Comparison of ENCODE assay signal across 1 cellular context in genomic region chr10:35540296-35541164, GRCh38.
TF ChIP-seq lines count a peak whose summit lies in the region.

No MANE protein-coding gene starts in this region.

TF ChIP-seq in HEK293, 187 proteins besides CTCF, POLR2A, EP300 and RAD21:
- TF ChIP-seq ZBTB1 (tag by site-specific recombination; IDR thresholded peaks at IDR 0.05): no peak
- 0 out of 2 replicates have a peak, but pooled peaks have one; percentile 22 for TF ChIP-seq PRDM1 (tag by site-specific recombination; IDR thresholded peaks at IDR 0.05)
- TF ChIP-seq OSR2 (tag by site-specific recombination; IDR thresholded peaks at IDR 0.05): no peak
TF ChIP-seq in HEK293: peak in this region for 1.
